In the genomic region with DNA sequence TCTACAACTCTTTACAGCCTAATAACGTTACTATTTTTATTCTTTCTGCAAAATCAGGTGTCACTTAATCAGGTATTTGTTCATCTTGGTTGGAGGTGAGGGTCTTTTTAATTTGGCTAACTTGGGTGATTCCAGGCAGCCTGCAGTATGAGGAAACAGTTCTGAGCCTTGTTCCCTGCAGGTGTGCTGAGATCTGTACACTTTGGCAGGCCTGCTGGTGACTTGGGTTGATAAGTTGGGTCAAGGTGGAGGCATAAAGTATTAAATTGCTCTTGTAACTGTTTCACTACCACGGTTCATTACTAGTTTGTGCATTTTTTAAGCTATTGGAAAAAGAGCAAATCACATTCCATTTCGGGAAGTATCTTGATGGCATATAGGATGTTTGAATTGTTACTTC, we compare ENCODE assay signal across 26 cellular contexts. TPM values are rescaled to one million over a fixed set of nuclear protein-coding genes. Genes with fewer than 3 reads are reported as not detected.
A peak's percentile ranks its signal among the peaks of the same experiment; 100 is the strongest.
DNase-seq lines count a peak whose midpoint lies in the region; ATAC-seq, FAIRE-seq and TF ChIP-seq lines count a peak whose summit lies in the region.
"Had no signal": no experiment of that assay in that cellular context is flagged by ENCODE, and none has a peak within 500 bp of the region (broad histone marks: within the 10 kb centered on the region; RNA-seq: fewer than 3 reads in every experiment).

No MANE protein-coding gene starts in this region.

- peaks cover 10% of the 10 kb centered on the region for H3K4me1 Mint-ChIP-seq in endothelial cell (ENCODE audit: unreplicated experiment)
- H3K4me1 Mint-ChIP-seq in activated naive CD4-positive, alpha-beta T cell treated with anti-CD3 and anti-CD28 coated beads, Interleukin-2, amount 10 ng/mL, durations not matched to agents 7 days and 5 days, result no peaks in the 10 kb centered on the region
- H3K4me1 Mint-ChIP-seq: CD8-positive, alpha-beta memory T cell had no signal

- CTCF ChIA-PET in activated naive CD4-positive, alpha-beta T cell treated with anti-CD3 and anti-CD28 coated beads, Interleukin-2, amount 10 ng/mL, durations not matched to agents 7 days and 5 days (lab: Charles Lee), result interaction anchor here (1.3 kb wide), 1 partner anchor 27 kb away, joined by 6 read pairs; no protein-coding TSS in a partner anchor

- WGBS in stomach, 5 donors, result 22 to 51% (median 44%) methylated on average over 3 of the region's 3 CpGs

- intact Hi-C loops in mucosa of descending colon (cut with DNase I, micrococcal nuclease) (no loop called here), stomach (cut with DNase I; ENCODE audit: low total_unique reads) (no loop called here)

- H3K4me1 ChIP-seq in mucosa of descending colon (ENCODE audit: low read depth), result peaks cover 5% of the 10 kb centered on the region
- H3K4me1 ChIP-seq in stomach, result peaks cover 0 to 35% (median 13%) of the 10 kb centered on the region in 4 donors
- H3K4me1 ChIP-seq: BE2C had no signal

- no peak for TF ChIP-seq EP300 in stomach (IDR thresholded peaks at IDR 0.05)

- H3K36me3 ChIP-seq in mucosa of descending colon (ENCODE audit: low read depth) (no peaks in the 10 kb centered on the region), stomach (no peaks in the 10 kb centered on the region)
- H3K36me3 ChIP-seq: BE2C; BLaER1 treated with 17β-estradiol and CSF1 and Interleukin-3, amounts not matched to agents 10 nM and 100 nM had no signal

- H3K9me3 ChIP-seq in mucosa of descending colon (no peaks in the 10 kb centered on the region), stomach (no peaks in the 10 kb centered on the region)
- H3K9me3 ChIP-seq: A549, BE2C had no signal

- H3K27me3 ChIP-seq in stomach, result peaks cover 0 to 5% (median 0%) of the 10 kb centered on the region in 3 donors
- H3K27me3 ChIP-seq: BLaER1 treated with 17β-estradiol and CSF1 and Interleukin-3, amounts not matched to agents 10 nM and 100 nM had no signal

- H3K27ac ChIP-seq in stomach, result peak overlapping the region in 2 of 5 donors; percentile 3 to 33
- H3K27ac ChIP-seq: A549; BLaER1 treated with 17β-estradiol and CSF1 and Interleukin-3, amounts not matched to agents 10 nM and 100 nM had no signal

- DNase-seq in NCI-H69 (lab: John Stamatoyannopoulos, UW) (peak; percentile 19), endothelial cell (ENCODE audit: low spot score) (no peak), mucosa of descending colon (peak in 1 of 3 donors; percentile 39), stomach (peak; percentile 71), HTR-8/SVneo (ENCODE audit: insufficient read length, low spot score) (no peak)
- DNase-seq in activated naive CD4-positive, alpha-beta T cell treated with anti-CD3 and anti-CD28 coated beads, Interleukin-2, amount 10 ng/mL, durations not matched to agents 7 days and 5 days, result no peak
- no peak for DNase-seq in central memory CD4-positive, alpha-beta T cell
- DNase-seq: 8988T; ACHN; AML-193; BE2C; CD4-positive, alpha-beta T cell; CD8-positive, alpha-beta memory T cell; DMS 273 treated with DMSO at 0.1 percent for 48 hours; DMS79; EL; GDM1; H9 had no signal

- no peaks in the 10 kb centered on the region for H3K36me3 Mint-ChIP-seq in endothelial cell (ENCODE audit: low read depth, unreplicated experiment)
- H3K36me3 Mint-ChIP-seq in activated naive CD4-positive, alpha-beta T cell treated with anti-CD3 and anti-CD28 coated beads, Interleukin-2, amount 10 ng/mL, durations not matched to agents 7 days and 5 days, result no peaks in the 10 kb centered on the region
- H3K36me3 Mint-ChIP-seq: CD14-positive monocyte had no signal

- no peak overlapping the region for H3K4me3 Mint-ChIP-seq in endothelial cell (ENCODE audit: unreplicated experiment)
- no peak overlapping the region for H3K4me3 Mint-ChIP-seq in activated naive CD4-positive, alpha-beta T cell treated with anti-CD3 and anti-CD28 coated beads, Interleukin-2, amount 10 ng/mL, durations not matched to agents 7 days and 5 days
- H3K4me3 Mint-ChIP-seq: CD14-positive monocyte; CD4-positive, alpha-beta T cell; CD8-positive, alpha-beta memory T cell; GM23338; H9 had no signal

- no peak for FAIRE-seq in HTR-8/SVneo (lab: Jason Lieb, UNC)
- FAIRE-seq: A549, GM12878, GM18507 had no signal

- peak; percentile 82 for ATAC-seq in mucosa of descending colon
- no peak for ATAC-seq in HG02588 (IDR thresholded peaks at IDR 0.05; ENCODE audit: unreplicated experiment)
- ATAC-seq: A549, GM12878, GM23338, HCT116 had no signal

- peak overlapping the region; percentile 11 for H3K27ac Mint-ChIP-seq in endothelial cell (ENCODE audit: unreplicated experiment)
- H3K27ac Mint-ChIP-seq in activated naive CD4-positive, alpha-beta T cell treated with anti-CD3 and anti-CD28 coated beads, Interleukin-2, amount 10 ng/mL, durations not matched to agents 7 days and 5 days, result no peak overlapping the region
- H3K27ac Mint-ChIP-seq: CD14-positive monocyte; CD4-positive, alpha-beta T cell; CD8-positive, alpha-beta memory T cell; GM23338 had no signal

- no peaks in the 10 kb centered on the region for H3K9me3 Mint-ChIP-seq in endothelial cell (ENCODE audit: unreplicated experiment)
- H3K9me3 Mint-ChIP-seq in activated naive CD4-positive, alpha-beta T cell treated with anti-CD3 and anti-CD28 coated beads, Interleukin-2, amount 10 ng/mL, durations not matched to agents 7 days and 5 days, result no peaks in the 10 kb centered on the region
- H3K9me3 Mint-ChIP-seq: CD4-positive, alpha-beta T cell; CD8-positive, alpha-beta memory T cell; GM23338; H9 had no signal

- no peak overlapping the region for H3K4me3 ChIP-seq in mucosa of descending colon
- H3K4me3 ChIP-seq in stomach, result no peak overlapping the region
- H3K4me3 ChIP-seq: A549; BLaER1 treated with 17β-estradiol and CSF1 and Interleukin-3, amounts not matched to agents 10 nM and 100 nM; GM12878; GM23338 had no signal

- TF ChIP-seq CTCF in endothelial cell (IDR thresholded peaks at IDR 0.05; ENCODE audit: unreplicated experiment) (no peak), mucosa of descending colon (IDR thresholded peaks at IDR 0.05) (no peak), stomach (IDR thresholded peaks at IDR 0.05) (no peak)

- no peak for TF ChIP-seq POLR2A in stomach (IDR thresholded peaks at IDR 0.05)

- H3K27me3 Mint-ChIP-seq in endothelial cell (ENCODE audit: unreplicated experiment), result no peaks in the 10 kb centered on the region
- peaks cover 27% of the 10 kb centered on the region for H3K27me3 Mint-ChIP-seq in activated naive CD4-positive, alpha-beta T cell treated with anti-CD3 and anti-CD28 coated beads, Interleukin-2, amount 10 ng/mL, durations not matched to agents 7 days and 5 days

RNA-seq across cellular contexts. Expression of gene MAP3K21, which starts 10.0 kb away (rescaled TPM):
- total RNA-seq in endothelial cell (ENCODE audit: unreplicated experiment) (0.67 TPM), mucosa of descending colon (10 to 100 TPM in 2 of 3 donors, 1 to 10 TPM in 1; 8.3 to 21.1 (median 12.6) TPM), stomach (10 to 100 TPM; 15.2 to 58.5 (median 44.9) TPM)
- 1 to 10 TPM; 4.8 to 7.5 (median 6.9) TPM for polyA plus RNA-seq in stomach

RNA-seq across cellular contexts. Expression of gene PCNX2, which starts 42.0 kb away (rescaled TPM):
- total RNA-seq in endothelial cell (ENCODE audit: unreplicated experiment) (24.0 TPM), mucosa of descending colon (10 to 100 TPM in 1 of 3 donors, 1 to 10 TPM in 2; 6.0 to 11.3 (median 8.5) TPM), stomach (10 to 100 TPM in 3 of 5 donors, 1 to 10 TPM in 2; 5.9 to 34.4 (median 10.4) TPM)
- polyA plus RNA-seq in stomach, result 10 to 100 TPM in 1 of 3 donors, 1 to 10 TPM in 2; 3.0 to 15.4 (median 6.0) TPM

Comparison
In these comparisons a context has a peak if more than half of its experiments do, and no peak if none do; other contexts are left out.
1. DNase-seq: peak in NCI-H69 (single experiment) and stomach (single experiment); none in endothelial cell (single experiment), activated naive CD4-positive, alpha-beta T cell treated with anti-CD3 and anti-CD28 coated beads, Interleukin-2, amount 10 ng/mL, durations not matched to agents 7 days and 5 days (single experiment), HTR-8/SVneo (single experiment) and central memory CD4-positive, alpha-beta T cell (single experiment).